1 cellular context compared by ENCODE assay signal in the genomic region with DNA sequence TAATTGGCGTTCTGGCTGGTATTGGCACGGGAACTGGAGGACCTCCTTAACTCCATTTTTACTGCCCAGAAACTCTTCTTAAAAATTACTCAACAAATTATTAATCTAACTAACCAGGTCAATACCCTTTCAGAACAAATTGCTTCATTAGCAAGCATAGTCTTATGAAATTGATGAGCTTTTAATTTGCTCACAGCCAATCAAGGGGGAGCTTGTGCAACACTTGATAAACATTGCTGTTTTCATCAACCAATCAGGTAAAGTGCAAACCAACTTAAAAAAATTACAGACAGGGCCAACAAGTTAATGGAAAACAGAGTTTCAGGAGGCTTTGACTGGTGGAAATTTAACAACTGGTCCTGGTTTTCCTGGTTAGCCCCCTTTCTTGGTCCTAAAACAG.
TF ChIP-seq lines count a peak whose summit lies in the region.

No MANE protein-coding gene starts in this region.

TF ChIP-seq in HepG2, 621 proteins besides CTCF, POLR2A, EP300 and RAD21:
- TF ChIP-seq NFATC3 (CRISPR knock-in tag; IDR thresholded peaks at IDR 0.05) (no peak), TFE3 (CRISPR knock-in tag; IDR thresholded peaks at IDR 0.05) (no peak), ZNF430 (CRISPR knock-in tag; IDR thresholded peaks at IDR 0.05) (no peak), ZEB1 (IDR thresholded peaks at IDR 0.05; ENCODE audit: insufficient replicate concordance, low read depth) (no peak), TBX2 (CRISPR knock-in tag; IDR thresholded peaks at IDR 0.05; ENCODE audit: borderline replicate concordance) (no peak), CBX2 (IDR thresholded peaks at IDR 0.05; ENCODE audit: low read depth, low read length) (no peak), CBX2 (CRISPR knock-in tag; IDR thresholded peaks at IDR 0.05; ENCODE audit: low read depth) (no peak), ZNF205 (CRISPR knock-in tag; IDR thresholded peaks at IDR 0.05) (no peak), NCOA1 (CRISPR knock-in tag; IDR thresholded peaks at IDR 0.05) (no peak), CEBPB (IDR thresholded peaks at IDR 0.05; ENCODE audit: borderline replicate concordance, low read depth, low read length) (peak; percentile 68; the same call in 1 of the 2 replicates), ZNF326 (CRISPR knock-in tag; IDR thresholded peaks at IDR 0.05; ENCODE audit: borderline replicate concordance) (no peak), MAFK (conservative IDR thresholded peaks at IDR 0.05 in 1 of 2, IDR thresholded peaks at IDR 0.05 in 1 of 2; ENCODE audit: low read length in 2 of 2) (0 out of 4 replicates have a peak, but pooled peaks of 1 of the 2 experiments have one; percentile 5), MAFF (IDR thresholded peaks at IDR 0.05; ENCODE audit: low read depth, low read length) (0 out of 2 replicates have a peak, but pooled peaks have one; percentile 19), ZNF891 (CRISPR knock-in tag; IDR thresholded peaks at IDR 0.05) (no peak), IKZF1 (IDR thresholded peaks at IDR 0.05) (no peak), FOXA3 (CRISPR knock-in tag; IDR thresholded peaks at IDR 0.05) (no peak), ATF4 (CRISPR knock-in tag; IDR thresholded peaks at IDR 0.05) (peak in 1 of 2 experiments; percentile 44; a peak in 2 of 4 replicates), CEBPG (CRISPR knock-in tag; IDR thresholded peaks at IDR 0.05) (peak; percentile 46; the same call in 1 of the 2 replicates), ATF7 (IDR thresholded peaks at IDR 0.05) (no peak), ATF7 (CRISPR knock-in tag; IDR thresholded peaks at IDR 0.05) (no peak), ZNF543 (CRISPR knock-in tag; IDR thresholded peaks at IDR 0.05) (no peak), GATAD2A (CRISPR knock-in tag; IDR thresholded peaks at IDR 0.05) (no peak), FLYWCH1 (CRISPR knock-in tag; IDR thresholded peaks at IDR 0.05) (no peak), JUNB (CRISPR knock-in tag; IDR thresholded peaks at IDR 0.05; ENCODE audit: borderline replicate concordance) (no peak), ZNF367 (CRISPR knock-in tag; IDR thresholded peaks at IDR 0.05; ENCODE audit: borderline replicate concordance) (no peak), TBP (CRISPR knock-in tag; IDR thresholded peaks at IDR 0.05) (no peak), BRD4 (CRISPR knock-in tag; IDR thresholded peaks at IDR 0.05) (no peak), ZNF501 (CRISPR knock-in tag; IDR thresholded peaks at IDR 0.05) (no peak), ZFP1 (CRISPR knock-in tag; IDR thresholded peaks at IDR 0.05) (no peak), FOXO1 (CRISPR knock-in tag; IDR thresholded peaks at IDR 0.05) (no peak), PTBP1 (IDR thresholded peaks at IDR 0.05; ENCODE audit: low read depth, low read length, poor library complexity, severe bottlenecking) (no peak), ZNF790 (CRISPR knock-in tag; IDR thresholded peaks at IDR 0.05; ENCODE audit: borderline replicate concordance) (no peak), RXRA (CRISPR knock-in tag; IDR thresholded peaks at IDR 0.05) (no peak), GLMP (CRISPR knock-in tag; IDR thresholded peaks at IDR 0.05; ENCODE audit: borderline replicate concordance) (no peak), NFYC (CRISPR knock-in tag; IDR thresholded peaks at IDR 0.05) (peak; percentile 42; the same call in 1 of the 2 replicates), ZNF576 (CRISPR knock-in tag; IDR thresholded peaks at IDR 0.05) (no peak), RBM39 (IDR thresholded peaks at IDR 0.05; ENCODE audit: low read depth, low read length, poor library complexity, severe bottlenecking) (no peak), PHB2 (IDR thresholded peaks at IDR 0.05; ENCODE audit: partially characterized antibody) (no peak), HNRNPH1 (optimal IDR thresholded peaks at IDR 0.05; ENCODE audit: low read depth, low read length) (no peak)
- TF ChIP-seq, protein P1, sequence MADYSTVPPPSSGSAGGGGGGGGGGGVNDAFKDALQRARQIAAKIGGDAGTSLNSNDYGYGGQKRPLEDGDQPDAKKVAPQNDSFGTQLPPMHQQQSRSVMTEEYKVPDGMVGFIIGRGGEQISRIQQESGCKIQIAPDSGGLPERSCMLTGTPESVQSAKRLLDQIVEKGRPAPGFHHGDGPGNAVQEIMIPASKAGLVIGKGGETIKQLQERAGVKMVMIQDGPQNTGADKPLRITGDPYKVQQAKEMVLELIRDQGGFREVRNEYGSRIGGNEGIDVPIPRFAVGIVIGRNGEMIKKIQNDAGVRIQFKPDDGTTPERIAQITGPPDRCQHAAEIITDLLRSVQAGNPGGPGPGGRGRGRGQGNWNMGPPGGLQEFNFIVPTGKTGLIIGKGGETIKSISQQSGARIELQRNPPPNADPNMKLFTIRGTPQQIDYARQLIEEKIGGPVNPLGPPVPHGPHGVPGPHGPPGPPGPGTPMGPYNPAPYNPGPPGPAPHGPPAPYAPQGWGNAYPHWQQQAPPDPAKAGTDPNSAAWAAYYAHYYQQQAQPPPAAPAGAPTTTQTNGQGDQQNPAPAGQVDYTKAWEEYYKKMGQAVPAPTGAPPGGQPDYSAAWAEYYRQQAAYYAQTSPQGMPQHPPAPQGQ (CRISPR knock-in tag; IDR thresholded peaks at IDR 0.05; ENCODE audit: borderline replicate concordance): no peak
